22 cellular contexts compared by ENCODE assay signal in genomic region chr1:28196330-28196729, GRCh38. TPM values are rescaled to one million over a fixed set of nuclear protein-coding genes. Genes with fewer than 3 reads are reported as not detected.
A peak's percentile ranks its signal among the peaks of the same experiment; 100 is the strongest.
DNase-seq lines count a peak whose midpoint lies in the region; FAIRE-seq and TF ChIP-seq lines count a peak whose summit lies in the region.
"Had no signal": no experiment of that assay in that cellular context is flagged by ENCODE, and none has a peak within 500 bp of the region (broad histone marks: within the 10 kb centered on the region; RNA-seq: fewer than 3 reads in every experiment).

No MANE protein-coding gene starts in this region.

- no peak for TF ChIP-seq CTCF in chondrocyte (IDR thresholded peaks at IDR 0.05)
- no peak for TF ChIP-seq CTCF in keratinocyte (optimal IDR thresholded peaks at IDR 0.05 in 1 of 3, IDR thresholded peaks at IDR 0.05 in 1 of 3, conservative IDR thresholded peaks at IDR 0.05 in 1 of 3; ENCODE audit: extremely low read depth in 1 of 3, insufficient read depth in 2 of 3, low read length in 3 of 3)
- TF ChIP-seq CTCF in thyroid gland (IDR thresholded peaks at IDR 0.05): no peak
- TF ChIP-seq CTCF in GM10266 (IDR thresholded peaks at IDR 0.05; ENCODE audit: control insufficient read depth, insufficient read depth, low read depth, missing control alignments): no peak

- DNase-seq in activated CD8-positive, alpha-beta memory T cell treated with anti-CD3 and anti-CD28 coated beads, Interleukin-2, amount 50 U/mL, for 48 hours: peak; percentile 20
- DNase-seq in activated CD8-positive, alpha-beta memory T cell treated with anti-CD3 and anti-CD28 coated beads, Interleukin-2, amount 50 U/mL, for 4 hours: no peak
- DNase-seq in chondrocyte (ENCODE audit: low spot score) (peak; percentile 36), keratinocyte (ENCODE audit: low read depth, low spot score) (no peak), thyroid gland (no peak), GM10266 (ENCODE audit: extremely low spot score) (no peak), SIG-M5 (lab: John Stamatoyannopoulos, UW) (no peak)
- DNase-seq in CD8-positive, alpha-beta memory T cell: no peak
- DNase-seq: activated T-cell treated with anti-CD3 and anti-CD28 coated beads, Interleukin-2, amount 50 U/mL, for 4 hours; brain microvascular endothelial cell; CD4-positive, alpha-beta memory T cell; effector CD4-positive, alpha-beta T cell; glutamatergic neuron; naive B cell; NCI-H774; ovary; small intestine; T-helper 2 cell; transverse colon had no signal

- H3K27ac Mint-ChIP-seq in chondrocyte (ENCODE audit: unreplicated experiment): no peak overlapping the region
- no peak overlapping the region for H3K27ac Mint-ChIP-seq in CD8-positive, alpha-beta memory T cell

- POLR2A ChIA-PET in CD8-positive, alpha-beta memory T cell (lab: Charles Lee): no interaction called here

- H3K4me2 ChIP-seq in keratinocyte (ENCODE audit: control insufficient read depth, extremely low read depth, insufficient read depth, low read depth, low read length): peak overlapping the region; percentile 43

- peaks cover 45% of the 10 kb centered on the region for H3K4me1 ChIP-seq in keratinocyte (ENCODE audit: control insufficient read depth, extremely low read depth, insufficient read depth, low read length)
- H3K4me1 ChIP-seq in thyroid gland: peaks cover 10 to 12% of the 10 kb centered on the region in 2 donors
- peaks cover 51% of the 10 kb centered on the region for H3K4me1 ChIP-seq in CD8-positive, alpha-beta memory T cell (ENCODE audit: insufficient read depth, low read length)

- H3K27ac ChIP-seq in keratinocyte (ENCODE audit: control insufficient read depth, insufficient read depth, low read length) (peak overlapping the region; percentile 51), thyroid gland (peak overlapping the region; percentile 15 to 73 (median 72))
- H3K27ac ChIP-seq in CD8-positive, alpha-beta memory T cell (ENCODE audit: low read depth, low read length): no peak overlapping the region
- H3K27ac ChIP-seq: brain microvascular endothelial cell, ovary, transverse colon had no signal

- peak overlapping the region; percentile 14 for H3K9ac ChIP-seq in keratinocyte (ENCODE audit: control insufficient read depth, extremely low read depth, insufficient read depth, low read length)

- H3K36me3 ChIP-seq in keratinocyte (ENCODE audit: control insufficient read depth in 2 of 2, extremely low read depth in 1 of 2, insufficient read depth in 2 of 2, low read length in 2 of 2): peaks cover 2 to 15% of the 10 kb centered on the region in 2 experiments
- peaks cover 20 to 31% of the 10 kb centered on the region in 2 donors for H3K36me3 ChIP-seq in thyroid gland
- H3K36me3 ChIP-seq in CD8-positive, alpha-beta memory T cell (ENCODE audit: insufficient read depth, low read length): peaks cover 21% of the 10 kb centered on the region
- H3K36me3 ChIP-seq: ovary had no signal

- H3K27me3 ChIP-seq in keratinocyte (ENCODE audit: control insufficient read depth, extremely low read depth, insufficient read depth, low read length): no peaks in the 10 kb centered on the region
- no peaks in the 10 kb centered on the region for H3K27me3 ChIP-seq in thyroid gland
- no peaks in the 10 kb centered on the region for H3K27me3 ChIP-seq in CD8-positive, alpha-beta memory T cell (ENCODE audit: insufficient read depth, low read length, poor library complexity, severe bottlenecking)
- H3K27me3 ChIP-seq: brain microvascular endothelial cell, ovary, transverse colon had no signal

- H3K9me3 ChIP-seq in keratinocyte (ENCODE audit: control insufficient read depth, low read depth, low read length) (no peaks in the 10 kb centered on the region), thyroid gland (no peaks in the 10 kb centered on the region)
- peaks cover 12% of the 10 kb centered on the region for H3K9me3 ChIP-seq in CD8-positive, alpha-beta memory T cell (ENCODE audit: low read length)
- H3K9me3 ChIP-seq: ovary, transverse colon had no signal

- no peak for TF ChIP-seq POLR2A in thyroid gland (IDR thresholded peaks at IDR 0.05)

- H3K9me3 Mint-ChIP-seq in chondrocyte (ENCODE audit: low read depth): no peaks in the 10 kb centered on the region
- peaks cover 4 to 27% (median 20%) of the 10 kb centered on the region in 5 donors for H3K9me3 Mint-ChIP-seq in CD8-positive, alpha-beta memory T cell
- H3K9me3 Mint-ChIP-seq: naive B cell had no signal

- intact Hi-C loops in thyroid gland (cut with DNase I): no loop called here

- FAIRE-seq in keratinocyte (lab: Jason Lieb, UNC): no peak
- FAIRE-seq: H54, K562, small intestine had no signal

- 79 to 80% methylated on average over 3 of the region's 3 CpGs for WGBS in thyroid gland, 2 donors

- peaks cover 12% of the 10 kb centered on the region for H3K4me1 Mint-ChIP-seq in chondrocyte (ENCODE audit: low read depth)
- H3K4me1 Mint-ChIP-seq in CD8-positive, alpha-beta memory T cell: peaks cover 47 to 59% (median 56%) of the 10 kb centered on the region in 3 donors

- dilution Hi-C loops in keratinocyte (cut with MboI; ENCODE audit: extremely low pct_ligation_motif_present, low sequenced_read_pairs): no loop called here

- CTCF ChIA-PET in CD8-positive, alpha-beta memory T cell (lab: Charles Lee): interaction anchor here (0.9 to 1.9 kb wide), 2 partner anchors 52 to 105 kb away, joined by 3 to 6 read pairs; no protein-coding TSS in a partner anchor

- H3K4me3 ChIP-seq in keratinocyte (ENCODE audit: control insufficient read depth in 2 of 3, extremely low read depth in 1 of 3, insufficient read depth in 2 of 3, low read depth in 1 of 3, low read length in 3 of 3) (no peak overlapping the region), thyroid gland (replicated peaks in 1 of 3) (no peak overlapping the region)
- no peak overlapping the region for H3K4me3 ChIP-seq in CD8-positive, alpha-beta memory T cell (ENCODE audit: low read length)
- H3K4me3 ChIP-seq: K562, ovary, transverse colon had no signal

- H3K36me3 Mint-ChIP-seq in chondrocyte (ENCODE audit: low read depth): peaks cover 20% of the 10 kb centered on the region
- H3K36me3 Mint-ChIP-seq in CD8-positive, alpha-beta memory T cell: peaks cover 23 to 47% (median 47%) of the 10 kb centered on the region in 3 donors

- H3K79me2 ChIP-seq in keratinocyte (ENCODE audit: control insufficient read depth, insufficient read depth, low read length): no peaks in the 10 kb centered on the region

- no peaks in the 10 kb centered on the region for H3K27me3 Mint-ChIP-seq in chondrocyte (ENCODE audit: low read depth)
- H3K27me3 Mint-ChIP-seq in CD8-positive, alpha-beta memory T cell: peaks cover 0 to 2% of the 10 kb centered on the region in 2 donors
- H3K27me3 Mint-ChIP-seq: CD4-positive, alpha-beta memory T cell; naive B cell had no signal

- H3K9me1 ChIP-seq in keratinocyte (ENCODE audit: control insufficient read depth, extremely low read depth, insufficient read depth, low read length): no peaks in the 10 kb centered on the region

- peak overlapping the region; percentile 1 for H2AFZ ChIP-seq in keratinocyte (ENCODE audit: control insufficient read depth, low read length)

- no peak overlapping the region for H3K4me3 Mint-ChIP-seq in chondrocyte (ENCODE audit: unreplicated experiment)
- peak overlapping the region in 2 of 7 donors; percentile 23 to 55 for H3K4me3 Mint-ChIP-seq in CD8-positive, alpha-beta memory T cell
- H3K4me3 Mint-ChIP-seq: activated T-cell treated with anti-CD3 and anti-CD28 coated beads, Interleukin-2, amount 50 U/mL, for 4 hours; naive B cell had no signal

- H4K20me1 ChIP-seq in keratinocyte (ENCODE audit: control insufficient read depth, extremely low read depth, insufficient read depth, low read length): no peaks in the 10 kb centered on the region

RNA-seq across cellular contexts. Expression of gene PTAFR, which starts 19.8 kb away (rescaled TPM):
- 0.07 to 0.10 TPM in 2 of 3 replicates, not detected in the other for total RNA-seq in chondrocyte
- 18.6 to 30.7 TPM (median 19.6 TPM) in 3 replicates for polyA plus RNA-seq in keratinocyte
- 0.91 TPM for polyA plus RNA-seq in keratinocyte (2011; ENCODE audit: low read depth)
- polyA plus RNA-seq in keratinocyte (2011; cell fraction: cytosol; rRNA removed): 17.9 and 19.4 TPM in 2 replicates
- polyA plus RNA-seq in keratinocyte (2011; cell fraction: nucleus; rRNA removed): 26.4 and 29.8 TPM in 2 replicates
- 3.6 and 12.0 TPM in 2 replicates for polyA plus RNA-seq in keratinocyte (2012; ENCODE audit: low replicate concordance)
- 24.8 to 42.8 TPM (median 38.3 TPM) in 3 replicates for polyA minus RNA-seq in keratinocyte
- polyA minus RNA-seq in keratinocyte (2011; cell fraction: cytosol; rRNA and poly(A)+ RNA removed): 13.0 TPM
- polyA minus RNA-seq in keratinocyte (2011; cell fraction: nucleus; rRNA and poly(A)+ RNA removed): 19.6 and 25.4 TPM in 2 replicates
- total RNA-seq in thyroid gland: 1 to 10 TPM; 1.4 to 2.0 (median 1.6) TPM
- total RNA-seq in CD8-positive, alpha-beta memory T cell: under 1 TPM; 0.58 to 0.59 TPM
- 1.1 TPM for polyA plus RNA-seq in CD8-positive, alpha-beta memory T cell
- total RNA-seq: A172 had no signal

RNA-seq across cellular contexts. Expression of gene DNAJC8, which starts 36.5 kb away (rescaled TPM):
- total RNA-seq in chondrocyte (69.2 to 85.6 TPM (median 72.8 TPM) in 3 replicates), thyroid gland (10 to 100 TPM; 59.5 to 76.7 (median 62.5) TPM)
- polyA plus RNA-seq in keratinocyte: 75.8 to 104 TPM (median 79.5 TPM) in 3 replicates
- 88.6 TPM for polyA plus RNA-seq in keratinocyte (2011; ENCODE audit: low read depth)
- polyA plus RNA-seq in keratinocyte (2011; cell fraction: cytosol; rRNA removed): 75.5 and 102 TPM in 2 replicates
- polyA plus RNA-seq in keratinocyte (2011; cell fraction: nucleus; rRNA removed): 56.8 and 74.4 TPM in 2 replicates
- 79.0 and 82.0 TPM in 2 replicates for polyA plus RNA-seq in keratinocyte (2012; ENCODE audit: low replicate concordance)
- polyA minus RNA-seq in keratinocyte: 22.5 to 32.4 TPM (median 30.8 TPM) in 3 replicates
- polyA minus RNA-seq in keratinocyte (2011; cell fraction: cytosol; rRNA and poly(A)+ RNA removed): 24.2 TPM
- polyA minus RNA-seq in keratinocyte (2011; cell fraction: nucleus; rRNA and poly(A)+ RNA removed): 9.3 and 13.9 TPM in 2 replicates
- 100 to 1,000 TPM in 1 of 2 experiments, 10 to 100 TPM in 1; 98.4 to 104 TPM for total RNA-seq in CD8-positive, alpha-beta memory T cell
- polyA plus RNA-seq in CD8-positive, alpha-beta memory T cell: 172 TPM

RNA-seq across cellular contexts. Expression of gene ATP5IF1, which starts 39.6 kb away (rescaled TPM):
- total RNA-seq in chondrocyte (125 to 175 TPM (median 137 TPM) in 3 replicates), thyroid gland (100 to 1,000 TPM in 3 of 4 donors, 10 to 100 TPM in 1; 75.6 to 307 (median 236) TPM)
- polyA plus RNA-seq in keratinocyte: 296 to 365 TPM (median 332 TPM) in 3 replicates
- 851 TPM for polyA plus RNA-seq in keratinocyte (2011; ENCODE audit: low read depth)
- polyA plus RNA-seq in keratinocyte (2011; cell fraction: cytosol; rRNA removed): 275 and 419 TPM in 2 replicates
- 171 and 284 TPM in 2 replicates for polyA plus RNA-seq in keratinocyte (2011; cell fraction: nucleus; rRNA removed)
- polyA plus RNA-seq in keratinocyte (2012; ENCODE audit: low replicate concordance): 362 and 470 TPM in 2 replicates
- polyA minus RNA-seq in keratinocyte: 19.2 to 28.8 TPM (median 28.1 TPM) in 3 replicates
- 199 TPM for polyA minus RNA-seq in keratinocyte (2011; cell fraction: cytosol; rRNA and poly(A)+ RNA removed)
- polyA minus RNA-seq in keratinocyte (2011; cell fraction: nucleus; rRNA and poly(A)+ RNA removed): 28.0 and 38.2 TPM in 2 replicates
- 100 to 1,000 TPM; 135 to 139 TPM for total RNA-seq in CD8-positive, alpha-beta memory T cell
- polyA plus RNA-seq in CD8-positive, alpha-beta memory T cell: 538 TPM

Comparison
In these comparisons a context has a peak if more than half of its experiments do, and no peak if none do; other contexts are left out.
1. DNase-seq: peak in activated CD8-positive, alpha-beta memory T cell treated with anti-CD3 and anti-CD28 coated beads, Interleukin-2, amount 50 U/mL, for 48 hours (single experiment) and chondrocyte (single experiment); none in activated CD8-positive, alpha-beta memory T cell treated with anti-CD3 and anti-CD28 coated beads, Interleukin-2, amount 50 U/mL, for 4 hours (single experiment), keratinocyte (single experiment), thyroid gland (0 of 2), GM10266 (single experiment), SIG-M5 (single experiment) and CD8-positive, alpha-beta memory T cell (0 of 5).